ENCODE assay signal across 24 cellular contexts in the genomic region with DNA sequence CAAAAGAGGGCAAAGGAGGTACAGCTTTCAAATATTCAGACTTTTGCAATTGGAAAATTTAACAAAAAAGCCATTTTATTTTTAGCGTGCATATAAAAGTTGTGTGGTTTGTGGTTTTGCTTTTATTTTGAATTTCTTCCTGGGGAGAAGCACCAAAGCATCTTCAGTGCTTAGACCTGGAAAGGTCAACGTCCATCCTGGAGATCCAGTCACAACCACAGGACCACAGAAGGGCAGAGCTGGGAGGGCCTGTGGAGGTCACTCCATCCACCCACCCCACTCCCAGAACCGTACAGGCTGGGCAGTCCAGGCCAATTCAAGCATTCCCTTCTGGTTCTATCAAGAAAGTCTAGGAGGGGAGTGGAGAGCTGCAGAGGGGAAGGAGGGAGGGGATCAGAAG.
"Had no signal": no experiment of that assay in that cellular context is flagged by ENCODE, and none has a peak within 500 bp of the region (broad histone marks: within the 10 kb centered on the region; RNA-seq: fewer than 3 reads in every experiment).

No MANE protein-coding gene starts in this region.

- H3K4me1 ChIP-seq: breast epithelium, colonic mucosa had no signal

- H3K36me3 ChIP-seq: breast epithelium, colonic mucosa, WERI-Rb-1 had no signal

- H3K27ac Mint-ChIP-seq: activated CD4-positive, alpha-beta T cell treated with anti-CD3 and anti-CD28 coated beads for 36 hours; activated CD8-positive, alpha-beta T cell treated with anti-CD3 and anti-CD28 coated beads for 36 hours; activated naive CD4-positive, alpha-beta T cell treated with anti-CD3 and anti-CD28 coated beads, Interleukin-2, amount 10 ng/mL, durations not matched to agents 7 days and 5 days; activated naive CD8-positive, alpha-beta T cell treated with anti-CD3 and anti-CD28 coated beads, Interleukin-2, amount 10 ng/mL, durations not matched to agents 7 days and 5 days; activated T-cell treated with anti-CD3 and anti-CD28 coated beads, Interleukin-2, amount 50 U/mL, for 72 hours; activated T-helper 2 cell treated with anti-CD3 and anti-CD28 coated beads, Interferon-gamma antibody, Interleukin-2, Interleukin-4, amounts not matched to agents 10 μg/mL and 5 μg/mL and 100 μg/mL, durations not matched to agents 14 hours and 24 hours and 36 hours had no signal

- H3K27me3 ChIP-seq: breast epithelium, colonic mucosa had no signal

- H3K4me3 ChIP-seq: breast epithelium, colonic mucosa had no signal

- DNase-seq: activated CD4-positive, alpha-beta T cell treated with anti-CD3 and anti-CD28 coated beads for 36 hours; activated CD4-positive, alpha-beta T cell treated with anti-CD3 and anti-CD28 coated beads, Interleukin-2, amount 50 U/mL, for 1 hour; activated CD8-positive, alpha-beta memory T cell treated with anti-CD3 and anti-CD28 coated beads, Interleukin-2, amount 50 U/mL, for 4 hours; activated CD8-positive, alpha-beta T cell treated with anti-CD3 and anti-CD28 coated beads for 36 hours; activated gamma-delta T cell treated with Interleukin-2 at 50 U/mL for 16 hours; activated naive CD4-positive, alpha-beta T cell treated with anti-CD3 and anti-CD28 coated beads, Interleukin-2, amount 10 ng/mL, durations not matched to agents 7 days and 5 days; activated naive CD8-positive, alpha-beta T cell treated with anti-CD3 and anti-CD28 coated beads, Interleukin-2, amount 10 ng/mL, durations not matched to agents 7 days and 5 days; activated T-cell treated with anti-CD3 and anti-CD28 coated beads, Interleukin-2, amount 50 U/mL, for 72 hours; aorta; caudate nucleus; colonic mucosa; KG1; MV-4-11; NCI-H1092 treated with DMSO at 0.1 percent for 48 hours; NCI-H1417 treated with DMSO at 0.1 percent for 48 hours; NCI-H1694 treated with DMSO at 0.1 percent for 48 hours; NCI-H2029 treated with DMSO at 0.1 percent for 48 hours; NCI-H510A treated with DMSO at 0.1 percent for 48 hours; NCI-H69; SIG-M5; T-helper 1 cell; WERI-Rb-1 had no signal

- H3K36me3 Mint-ChIP-seq: activated naive CD4-positive, alpha-beta T cell treated with anti-CD3 and anti-CD28 coated beads, Interleukin-2, amount 10 ng/mL, durations not matched to agents 7 days and 5 days; activated naive CD8-positive, alpha-beta T cell treated with anti-CD3 and anti-CD28 coated beads, Interleukin-2, amount 10 ng/mL, durations not matched to agents 7 days and 5 days had no signal

- H3K27ac ChIP-seq: breast epithelium, colonic mucosa, WERI-Rb-1 had no signal

- H3K4me3 Mint-ChIP-seq: activated CD4-positive, alpha-beta T cell treated with anti-CD3 and anti-CD28 coated beads for 36 hours; activated CD8-positive, alpha-beta T cell treated with anti-CD3 and anti-CD28 coated beads for 36 hours; activated naive CD4-positive, alpha-beta T cell treated with anti-CD3 and anti-CD28 coated beads, Interleukin-2, amount 10 ng/mL, durations not matched to agents 7 days and 5 days; activated naive CD8-positive, alpha-beta T cell treated with anti-CD3 and anti-CD28 coated beads, Interleukin-2, amount 10 ng/mL, durations not matched to agents 7 days and 5 days; activated T-cell treated with anti-CD3 and anti-CD28 coated beads, Interleukin-2, amount 50 U/mL, for 72 hours had no signal

- H3K9me3 Mint-ChIP-seq: activated CD8-positive, alpha-beta T cell treated with anti-CD3 and anti-CD28 coated beads for 36 hours; activated naive CD4-positive, alpha-beta T cell treated with anti-CD3 and anti-CD28 coated beads, Interleukin-2, amount 10 ng/mL, durations not matched to agents 7 days and 5 days; activated naive CD8-positive, alpha-beta T cell treated with anti-CD3 and anti-CD28 coated beads, Interleukin-2, amount 10 ng/mL, durations not matched to agents 7 days and 5 days; activated T-cell treated with anti-CD3 and anti-CD28 coated beads, Interleukin-2, amount 50 U/mL, for 72 hours; activated T-helper 2 cell treated with anti-CD3 and anti-CD28 coated beads, Interferon-gamma antibody, Interleukin-2, Interleukin-4, amounts not matched to agents 10 μg/mL and 5 μg/mL and 100 μg/mL, durations not matched to agents 14 hours and 24 hours and 36 hours had no signal

- H3K27me3 Mint-ChIP-seq: activated CD4-positive, alpha-beta T cell treated with anti-CD3 and anti-CD28 coated beads for 36 hours; activated CD8-positive, alpha-beta T cell treated with anti-CD3 and anti-CD28 coated beads for 36 hours had no signal

- ATAC-seq: activated CD4-positive, alpha-beta T cell treated with anti-CD3 and anti-CD28 coated beads for 36 hours; activated CD8-positive, alpha-beta T cell treated with anti-CD3 and anti-CD28 coated beads for 36 hours; activated T-cell treated with anti-CD3 and anti-CD28 coated beads, Interleukin-2, amount 50 U/mL, for 72 hours had no signal

- H3K9me3 ChIP-seq: breast epithelium, colonic mucosa had no signal
